ENCODE assay signal across 8 cellular contexts in genomic region chr17:68020451-68020779, GRCh38. TPM values are rescaled to one million over a fixed set of nuclear protein-coding genes. Genes with fewer than 3 reads are reported as not detected.
DNase-seq lines count a peak whose midpoint lies in the region; ATAC-seq and TF ChIP-seq lines count a peak whose summit lies in the region.

No MANE protein-coding gene starts in this region.

- H3K9me3 Mint-ChIP-seq in activated T-cell treated with anti-CD3 and anti-CD28 coated beads, Interleukin-2, amount 50 U/mL, for 4 hours, result no peaks in the 10 kb centered on the region
- peaks cover 0 to 5% (median 0%) of the 10 kb centered on the region in 9 donors for H3K9me3 Mint-ChIP-seq in naive thymus-derived CD8-positive, alpha-beta T cell

- H3K9ac ChIP-seq in OCI-LY3 (ENCODE audit: low read length), result peak overlapping the region; percentile 90
- peak overlapping the region; percentile 91 for H3K9ac ChIP-seq in endocrine pancreas (ENCODE audit: control insufficient read depth, insufficient read depth, low read length)

- H3K4me3 ChIP-seq in OCI-LY3 (ENCODE audit: low read length) (peak overlapping the region; percentile 89), endocrine pancreas (ENCODE audit: control insufficient read depth, insufficient read depth, low read length) (peak overlapping the region; percentile 80)

- no peaks in the 10 kb centered on the region for H3K36me3 Mint-ChIP-seq in activated T-cell treated with anti-CD3 and anti-CD28 coated beads, Interleukin-2, amount 50 U/mL, for 4 hours (ENCODE audit: insufficient read depth)
- peaks cover 0 to 3% (median 2%) of the 10 kb centered on the region in 3 donors for H3K36me3 Mint-ChIP-seq in naive thymus-derived CD8-positive, alpha-beta T cell

- TF ChIP-seq CTCF in OCI-LY3 (IDR thresholded peaks at IDR 0.05; ENCODE audit: low read depth, low read length), result no peak

- H3K79me2 ChIP-seq in OCI-LY3 (ENCODE audit: low read length), result no peaks in the 10 kb centered on the region

- H3K4me1 Mint-ChIP-seq in activated T-cell treated with anti-CD3 and anti-CD28 coated beads, Interleukin-2, amount 50 U/mL, for 4 hours (ENCODE audit: low read depth), result peaks cover 11% of the 10 kb centered on the region
- H3K4me1 Mint-ChIP-seq in naive thymus-derived CD8-positive, alpha-beta T cell, result peaks cover 14 to 24% (median 17%) of the 10 kb centered on the region in 4 donors

- H3K27ac ChIP-seq in OCI-LY3 (ENCODE audit: low read length), result peak overlapping the region; percentile 49

- H3K9me3 ChIP-seq in OCI-LY3 (ENCODE audit: insufficient read depth, low read length), result no peaks in the 10 kb centered on the region
- H3K9me3 ChIP-seq in endocrine pancreas (ENCODE audit: control insufficient read depth, low read length), result no peaks in the 10 kb centered on the region

- POLR2A ChIA-PET in naive thymus-derived CD8-positive, alpha-beta T cell (lab: Charles Lee), result interaction anchor here (0.5 to 2.7 kb wide), 7 partner anchors 10 to 272 kb away, joined by 3 to 13 read pairs (median 4); partner anchors contain the start of gene C17orf58

- H2AFZ ChIP-seq in OCI-LY3 (ENCODE audit: low read depth, low read length), result peak overlapping the region; percentile 92

- peak overlapping the region; percentile 86 for H3K4me2 ChIP-seq in OCI-LY3 (ENCODE audit: low read length)

- H3K4me1 ChIP-seq in OCI-LY3 (ENCODE audit: low read length), result no peaks in the 10 kb centered on the region
- H3K4me1 ChIP-seq in endocrine pancreas (ENCODE audit: control insufficient read depth, insufficient read depth, low read length), result no peaks in the 10 kb centered on the region

- no peaks in the 10 kb centered on the region for H3K36me3 ChIP-seq in OCI-LY3 (replicated peaks; ENCODE audit: low read depth, low read length)
- no peaks in the 10 kb centered on the region for H3K36me3 ChIP-seq in endocrine pancreas (ENCODE audit: control insufficient read depth, insufficient read depth, low read length)

- H3K27me3 Mint-ChIP-seq in activated T-cell treated with anti-CD3 and anti-CD28 coated beads, Interleukin-2, amount 50 U/mL, for 4 hours (ENCODE audit: low read depth), result peaks cover 2% of the 10 kb centered on the region
- H3K27me3 Mint-ChIP-seq in naive thymus-derived CD8-positive, alpha-beta T cell, result peaks cover 0 to 3% (median 0%) of the 10 kb centered on the region in 5 donors

- H3K27me3 ChIP-seq in OCI-LY3 (ENCODE audit: low read depth, low read length), result no peaks in the 10 kb centered on the region
- H3K27me3 ChIP-seq in endocrine pancreas (ENCODE audit: control insufficient read depth, insufficient read depth, low read length), result no peaks in the 10 kb centered on the region

- no peak for ATAC-seq in activated T-cell treated with anti-CD3 and anti-CD28 coated beads, Interleukin-2, amount 50 U/mL, for 4 hours
- no peak for ATAC-seq in naive thymus-derived CD8-positive, alpha-beta T cell
- ATAC-seq in HG03342 (IDR thresholded peaks at IDR 0.05; ENCODE audit: unreplicated experiment), result no peak

- H4K20me1 ChIP-seq in OCI-LY3 (ENCODE audit: insufficient read depth, low read length), result no peaks in the 10 kb centered on the region

- no peak for DNase-seq in activated T-cell treated with anti-CD3 and anti-CD28 coated beads, Interleukin-2, amount 50 U/mL, for 4 hours
- no peak for DNase-seq in activated T-cell treated with anti-CD3 and anti-CD28 coated beads, Interleukin-2, amount 50 U/mL, for 48 hours
- no peak for DNase-seq in naive thymus-derived CD8-positive, alpha-beta T cell
- DNase-seq in NOMO-1 treated with dmso at 0.1 percent for 144 hours (lab: John Stamatoyannopoulos, UW; ENCODE audit: unreplicated experiment), result no peak
- no peak for DNase-seq in cortex of kidney (lab: John Stamatoyannopoulos, UW)

- H3K4me3 Mint-ChIP-seq in activated T-cell treated with anti-CD3 and anti-CD28 coated beads, Interleukin-2, amount 50 U/mL, for 4 hours, result peak overlapping the region; percentile 86
- H3K4me3 Mint-ChIP-seq in naive thymus-derived CD8-positive, alpha-beta T cell, result peak overlapping the region; percentile 77 to 95 (median 87)

- H3K27ac Mint-ChIP-seq in naive thymus-derived CD8-positive, alpha-beta T cell, result peak overlapping the region; percentile 85 to 100 (median 89)

RNA-seq across cellular contexts. Expression of gene KPNA2, which starts 15.1 kb away (rescaled TPM):
- 100 to 1,000 TPM; 139 to 140 (median 139) TPM for total RNA-seq in activated T-cell treated with anti-CD3 and anti-CD28 coated beads, Interleukin-2, amount 50 U/mL, for 4 hours
- 10 to 100 TPM in 1 of 2 experiments, 1 to 10 TPM in 1; 8.9 to 10.2 TPM for total RNA-seq in naive thymus-derived CD8-positive, alpha-beta T cell
- 10 to 100 TPM; 13.7 to 17.0 (median 15.9) TPM for polyA plus RNA-seq in naive thymus-derived CD8-positive, alpha-beta T cell

RNA-seq across cellular contexts. Expression of gene C17orf58, which starts 24.1 kb away (rescaled TPM):
- 10 to 100 TPM; 14.9 to 24.3 (median 19.2) TPM for total RNA-seq in activated T-cell treated with anti-CD3 and anti-CD28 coated beads, Interleukin-2, amount 50 U/mL, for 4 hours
- total RNA-seq in naive thymus-derived CD8-positive, alpha-beta T cell, result under 1 TPM; 0.29 to 0.30 TPM
- polyA plus RNA-seq in naive thymus-derived CD8-positive, alpha-beta T cell, result 1 to 10 TPM in 1 of 3 donors, under 1 TPM in 1, not detected in 1; 0.61 to 1.0 TPM

Comparison
In these comparisons a context has a peak if more than half of its experiments do, and no peak if none do; other contexts are left out.
1. RNA of gene KPNA2, which starts 15.1 kb away (total RNA-seq): 139 to 140 TPM in activated T-cell treated with anti-CD3 and anti-CD28 coated beads, Interleukin-2, amount 50 U/mL, for 4 hours; 8.9 to 10.2 TPM in naive thymus-derived CD8-positive, alpha-beta T cell; every median in the first group is over 10 times any median in the second.
2. RNA of gene C17orf58, which starts 24.1 kb away (total RNA-seq): 14.9 to 24.3 TPM in activated T-cell treated with anti-CD3 and anti-CD28 coated beads, Interleukin-2, amount 50 U/mL, for 4 hours; 0.29 to 0.30 TPM in naive thymus-derived CD8-positive, alpha-beta T cell; every median in the first group is over 10 times any median in the second.